Comparison of ENCODE assay signal across 10 cellular contexts in the genomic region with DNA sequence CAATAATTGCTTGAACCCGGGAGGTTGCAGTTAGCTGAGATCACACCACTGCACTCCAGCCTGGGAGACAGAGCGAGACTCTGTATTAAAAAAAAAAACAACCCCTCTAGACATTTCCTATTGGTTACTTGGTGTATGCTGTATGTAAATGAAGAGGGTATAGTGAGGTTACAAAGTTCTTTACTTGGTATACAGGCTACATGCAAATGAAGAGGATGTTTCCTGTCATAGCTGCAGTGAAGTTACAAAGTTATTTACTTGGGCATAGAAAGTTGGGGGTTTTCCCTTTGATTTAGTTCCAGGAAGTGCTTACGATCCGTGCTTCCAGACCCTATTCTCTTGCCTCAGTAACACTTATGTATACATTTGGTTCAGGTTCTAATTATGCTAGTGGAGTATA. TPM values are rescaled to one million over a fixed set of nuclear protein-coding genes. Genes with fewer than 3 reads are reported as not detected.
DNase-seq lines count a peak whose midpoint lies in the region; ATAC-seq and TF ChIP-seq lines count a peak whose summit lies in the region.
"Had no signal": no experiment of that assay in that cellular context is flagged by ENCODE, and none has a peak within 500 bp of the region (broad histone marks: within the 10 kb centered on the region; RNA-seq: fewer than 3 reads in every experiment).

No MANE protein-coding gene starts in this region.

- H4K20me1 ChIP-seq in GM23338 (replicated peaks; ENCODE audit: insufficient read depth): no peaks in the 10 kb centered on the region

- H3K36me3 ChIP-seq in GM23338 (ENCODE audit: insufficient read depth) (no peaks in the 10 kb centered on the region), A673 (ENCODE audit: insufficient read depth, low read length, poor library complexity, severe bottlenecking) (no peaks in the 10 kb centered on the region)

- H3K79me2 ChIP-seq in GM23338 (replicated peaks; ENCODE audit: insufficient read depth): no peaks in the 10 kb centered on the region

- BruUV-seq in A673 (replicated peaks; lab: Mats Ljungman, UMichigan): no TSS peak

- H3K9me2 ChIP-seq in GM23338 (ENCODE audit: insufficient read depth): no peaks in the 10 kb centered on the region

- no peaks in the 10 kb centered on the region for H3K27me3 Mint-ChIP-seq in activated naive CD8-positive, alpha-beta T cell treated with anti-CD3 and anti-CD28 coated beads for 36 hours
- peaks cover 4% of the 10 kb centered on the region for H3K27me3 Mint-ChIP-seq in GM23338 (ENCODE audit: insufficient read depth, low read depth, poor library complexity)

- peaks cover 36% of the 10 kb centered on the region for H3K4me1 Mint-ChIP-seq in activated naive CD8-positive, alpha-beta T cell treated with anti-CD3 and anti-CD28 coated beads for 36 hours
- H3K4me1 Mint-ChIP-seq in GM23338: peaks cover 9% of the 10 kb centered on the region

- H3K27me3 ChIP-seq in GM23338 (ENCODE audit: insufficient read depth) (no peaks in the 10 kb centered on the region), A673 (replicated peaks; ENCODE audit: insufficient read depth, low read depth, low read length, poor library complexity) (no peaks in the 10 kb centered on the region)

- POLR2A ChIA-PET in A673 (lab: Charles Lee; ENCODE audit: low non-redundant PET): no interaction called here

- peaks cover 5% of the 10 kb centered on the region for H3K9me3 Mint-ChIP-seq in activated naive CD8-positive, alpha-beta T cell treated with anti-CD3 and anti-CD28 coated beads for 36 hours
- no peaks in the 10 kb centered on the region; the same call in 2 of the 3 replicates for H3K9me3 Mint-ChIP-seq in GM23338

- TF ChIP-seq CTCF in GM23338 (conservative IDR thresholded peaks at IDR 0.05; ENCODE audit: low read depth in 2 of 2) (no peak), A673 (conservative IDR thresholded peaks at IDR 0.05; ENCODE audit: low read depth, low read length) (no peak)

- H3K4me2 ChIP-seq in GM23338: no peak overlapping the region

- no peak for DNase-seq in activated naive CD8-positive, alpha-beta T cell treated with anti-CD3 and anti-CD28 coated beads for 36 hours
- no peak for DNase-seq in GM23338 (ENCODE audit: low spot score)
- no peak for DNase-seq in A172 (ENCODE audit: low spot score)
- DNase-seq in A673 (ENCODE audit: low spot score): no peak
- DNase-seq in iPS-NIHi11 (ENCODE audit: low spot score): no peak
- DNase-seq: activated T-cell treated with anti-CD3 and anti-CD28 coated beads, Interleukin-2, amount 50 U/mL, for 48 hours had no signal

- no peak overlapping the region for H2AFZ ChIP-seq in GM23338

- peaks cover 12% of the 10 kb centered on the region for H3K9me3 ChIP-seq in A673 (ENCODE audit: low read depth, low read length, poor library complexity, severe bottlenecking)

- H3K4me3 ChIP-seq in GM23338: no peak overlapping the region
- H3K4me3 ChIP-seq in A673 (ENCODE audit: low read depth, low read length, poor library complexity, severe bottlenecking): no peak overlapping the region
- H3K4me3 ChIP-seq: coronary artery had no signal

- peak; percentile 98 for ATAC-seq in GM18517 (IDR thresholded peaks at IDR 0.05; ENCODE audit: unreplicated experiment)
- ATAC-seq in GM21423 (IDR thresholded peaks at IDR 0.05; ENCODE audit: unreplicated experiment): peak; percentile 92
- ATAC-seq in HG03103 (IDR thresholded peaks at IDR 0.05; ENCODE audit: low read depth, unreplicated experiment): peak; percentile 94
- ATAC-seq in GM23338: no peak

- intact Hi-C loops in A673 (cut with micrococcal nuclease; ENCODE audit: unreplicated experiment): no loop called here

- H3K27ac ChIP-seq in GM23338 (ENCODE audit: low read depth): no peak overlapping the region
- H3K27ac ChIP-seq in A673 (ENCODE audit: low read depth, low read length, poor library complexity, severe bottlenecking): no peak overlapping the region
- H3K27ac ChIP-seq: coronary artery had no signal

- H3F3A ChIP-seq in GM23338 (replicated peaks; ENCODE audit: low read depth): no peaks in the 10 kb centered on the region

- peaks cover 4% of the 10 kb centered on the region; the same call in 1 of the 2 replicates for H3K4me1 ChIP-seq in GM23338 (ENCODE audit: insufficient read depth)
- H3K4me1 ChIP-seq in A673 (ENCODE audit: insufficient read depth, low read length, poor library complexity, severe bottlenecking): no peaks in the 10 kb centered on the region

- peak overlapping the region; percentile 73 for H3K27ac Mint-ChIP-seq in activated naive CD8-positive, alpha-beta T cell treated with anti-CD3 and anti-CD28 coated beads for 36 hours
- H3K27ac Mint-ChIP-seq in GM23338: no peak overlapping the region

- H3K4me3 Mint-ChIP-seq in activated naive CD8-positive, alpha-beta T cell treated with anti-CD3 and anti-CD28 coated beads for 36 hours: peak overlapping the region; percentile 48
- no peak overlapping the region for H3K4me3 Mint-ChIP-seq in GM23338

- peaks cover 7% of the 10 kb centered on the region for H3K36me3 Mint-ChIP-seq in activated naive CD8-positive, alpha-beta T cell treated with anti-CD3 and anti-CD28 coated beads for 36 hours
- no peaks in the 10 kb centered on the region for H3K36me3 Mint-ChIP-seq in GM23338 (ENCODE audit: low read depth)

- CTCF ChIA-PET in A673 (lab: Charles Lee): no interaction called here

TF ChIP-seq in GM23338, 12 proteins besides CTCF, POLR2A, EP300 and RAD21:
- no peak for TF ChIP-seq EZH2phosphoT487 (IDR thresholded peaks at IDR 0.05; ENCODE audit: unreplicated experiment)
- no peak for TF ChIP-seq EZH2 (IDR thresholded peaks at IDR 0.05; ENCODE audit: low read depth, unreplicated experiment)
- no peak for TF ChIP-seq ZNF114 (CRISPR knock-in tag; IDR thresholded peaks at IDR 0.05)
- no peak for TF ChIP-seq STAT1 (IDR thresholded peaks at IDR 0.05; ENCODE audit: unreplicated experiment)
- no peak for TF ChIP-seq NANOG (IDR thresholded peaks at IDR 0.05; ENCODE audit: borderline replicate concordance)
- TF ChIP-seq REST (IDR thresholded peaks at IDR 0.05; ENCODE audit: unreplicated experiment): no peak
- TF ChIP-seq POLR2AphosphoS5 (IDR thresholded peaks at IDR 0.05; ENCODE audit: low read depth): no peak
- no peak for TF ChIP-seq ETS1 (IDR thresholded peaks at IDR 0.05)
- TF ChIP-seq JUNB (IDR thresholded peaks at IDR 0.05; ENCODE audit: unreplicated experiment): no peak
TF ChIP-seq in GM23338: peak in this region for 0.

RNA-seq across cellular contexts. Expression of gene CLNK, which starts 38.4 kb away (rescaled TPM):
- under 1 TPM; 0.32 to 0.35 TPM for total RNA-seq in activated naive CD8-positive, alpha-beta T cell treated with anti-CD3 and anti-CD28 coated beads for 36 hours
- not detected in 2 replicates for total RNA-seq in GM23338 (2014; rRNA removed; shearing (Covaris generic))
- not detected in 2 replicates for polyA plus RNA-seq in GM23338 (2016; fragmentation: Nextera tagmentation; extraction: Ambion mirVana)
- not detected in 2 replicates for total RNA-seq in A172 (2014; rRNA removed; shearing (Covaris generic))
- total RNA-seq in A673 (2021): not detected in 2 replicates
